In the genomic region with DNA sequence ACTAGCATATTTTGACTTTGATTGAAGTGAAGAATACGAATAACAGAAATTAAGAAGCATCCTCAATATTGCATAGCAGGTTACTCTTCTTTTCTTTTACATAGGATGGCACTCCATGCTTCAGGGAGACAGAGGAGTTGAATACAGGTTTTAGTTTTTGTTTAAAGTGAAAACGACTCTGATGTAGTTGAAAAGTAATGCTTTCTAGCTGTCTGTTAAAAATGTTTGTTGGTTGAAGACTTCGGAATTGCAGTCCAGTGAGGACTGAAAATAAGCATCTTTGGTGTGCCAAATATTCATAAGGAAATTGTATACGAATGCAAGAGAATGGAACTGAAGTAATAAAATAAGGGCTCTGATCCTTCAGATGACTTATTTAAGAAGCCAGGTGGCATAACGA, we compare ENCODE assay signal across 8 cellular contexts. TPM values are rescaled to one million over a fixed set of nuclear protein-coding genes. Genes with fewer than 3 reads are reported as not detected.
DNase-seq lines count a peak whose midpoint lies in the region; ATAC-seq and TF ChIP-seq lines count a peak whose summit lies in the region.

No MANE protein-coding gene starts in this region.

- H3K9me3 Mint-ChIP-seq in nephron progenitor cell, result no peaks in the 10 kb centered on the region

- H3K9me2 ChIP-seq in Karpas-422 (replicated peaks; ENCODE audit: insufficient read depth, low read length), result no peaks in the 10 kb centered on the region

- no peaks in the 10 kb centered on the region for H3K79me2 ChIP-seq in Karpas-422 (ENCODE audit: low read length)

- H4K20me1 ChIP-seq in BLaER1 (no peaks in the 10 kb centered on the region), Karpas-422 (ENCODE audit: insufficient read depth, low read depth, low read length) (no peaks in the 10 kb centered on the region)

- H3K4me2 ChIP-seq in BLaER1 (peak overlapping the region; percentile 86), Karpas-422 (ENCODE audit: low read depth, low read length, poor library complexity, severe bottlenecking) (peak overlapping the region; percentile 65)

- no peak overlapping the region for H3K27ac ChIP-seq in BLaER1
- no peak overlapping the region for H3K27ac ChIP-seq in Karpas-422 (ENCODE audit: low read length)
- H3K27ac ChIP-seq in coronary artery, result no peak overlapping the region

- no peak for TF ChIP-seq CTCF in coronary artery (IDR thresholded peaks at IDR 0.05)
- TF ChIP-seq CTCF in nephron progenitor cell (IDR thresholded peaks at IDR 0.05), result no peak
- no peak for TF ChIP-seq CTCF in GM10266 (IDR thresholded peaks at IDR 0.05; ENCODE audit: control insufficient read depth, insufficient read depth, low read depth, missing control alignments)

- H3K4me3 ChIP-seq in BLaER1 (peak overlapping the region; percentile 76), Karpas-422 (ENCODE audit: low read length) (peak overlapping the region; percentile 68), coronary artery (peak overlapping the region; percentile 87)

- H3K36me3 ChIP-seq in BLaER1 (no peaks in the 10 kb centered on the region), Karpas-422 (ENCODE audit: insufficient read depth, low read length) (no peaks in the 10 kb centered on the region)

- peak overlapping the region; percentile 72; the same call in 1 of the 2 replicates for H3K9ac ChIP-seq in BLaER1
- peak overlapping the region; percentile 59 for H3K9ac ChIP-seq in Karpas-422 (ENCODE audit: low read length)

- peak overlapping the region; percentile 83 for H3K4me3 Mint-ChIP-seq in nephron progenitor cell

- DNase-seq in Karpas-422 (no peak), coronary artery (ENCODE audit: low spot score) (no peak), nephron progenitor cell (no peak), GM10266 (ENCODE audit: extremely low spot score) (no peak), cortex of kidney (lab: John Stamatoyannopoulos, UW) (no peak)
- DNase-seq in stimulated activated CD4-positive, alpha-beta T cell treated with anti-CD3 and anti-CD28 coated beads, Interleukin-4, amount 100 ng/mL, for 4 hours, result no peak

- no peak for ATAC-seq in HG03108 (IDR thresholded peaks at IDR 0.05; ENCODE audit: unreplicated experiment)

- peaks cover 22% of the 10 kb centered on the region for H3K4me1 Mint-ChIP-seq in nephron progenitor cell

- H3K4me1 ChIP-seq in BLaER1 (peaks cover 16% of the 10 kb centered on the region; the same call in 1 of the 2 replicates), Karpas-422 (ENCODE audit: low read length) (peaks cover 17% of the 10 kb centered on the region)

- H3K36me3 Mint-ChIP-seq in nephron progenitor cell (ENCODE audit: low read depth), result no peaks in the 10 kb centered on the region

- H3K27me3 Mint-ChIP-seq in nephron progenitor cell (ENCODE audit: low read depth, poor library complexity), result peaks cover 58% of the 10 kb centered on the region

- H3K27me3 ChIP-seq in BLaER1, result peaks cover 40% of the 10 kb centered on the region
- H3K27me3 ChIP-seq in Karpas-422 (ENCODE audit: low read length), result peaks cover 3% of the 10 kb centered on the region; the same call in 1 of the 2 replicates

- H2AFZ ChIP-seq in Karpas-422 (ENCODE audit: low read length), result peak overlapping the region; percentile 89

- H3K27ac Mint-ChIP-seq in nephron progenitor cell, result no peak overlapping the region

- H3K9me3 ChIP-seq in BLaER1, result no peaks in the 10 kb centered on the region
- no peaks in the 10 kb centered on the region for H3K9me3 ChIP-seq in Karpas-422 (ENCODE audit: low read length)

RNA-seq across cellular contexts. Expression of a gene that starts 0.6 kb away (rescaled TPM):
- total RNA-seq in Karpas-422 (2014; rRNA removed; shearing (Covaris generic); ENCODE audit: low replicate concordance), result 0.37 and 1.6 TPM in 2 replicates
